9 cellular contexts compared by ENCODE assay signal in genomic region chr3:141403576-141403975, GRCh38. TPM values are rescaled to one million over a fixed set of nuclear protein-coding genes. Genes with fewer than 3 reads are reported as not detected.
DNase-seq lines count a peak whose midpoint lies in the region; TF ChIP-seq lines count a peak whose summit lies in the region.
"Had no signal": no experiment of that assay in that cellular context is flagged by ENCODE, and none has a peak within 500 bp of the region (broad histone marks: within the 10 kb centered on the region; RNA-seq: fewer than 3 reads in every experiment).

No MANE protein-coding gene starts in this region.

- no peaks in the 10 kb centered on the region for H3K27me3 ChIP-seq in AG04450 (ENCODE audit: control insufficient read depth, insufficient read depth, low read length)
- no peaks in the 10 kb centered on the region for H3K27me3 ChIP-seq in OCI-LY1 (ENCODE audit: insufficient read depth, low read length)
- H3K27me3 ChIP-seq in effector memory CD4-positive, alpha-beta T cell (replicated peaks; ENCODE audit: control insufficient read depth, insufficient read depth, low read length, poor library complexity, severe bottlenecking), result no peaks in the 10 kb centered on the region
- H3K27me3 ChIP-seq in ovary, result no peaks in the 10 kb centered on the region

- TF ChIP-seq CTCF in AG04450 (IDR thresholded peaks at IDR 0.05; ENCODE audit: low read depth, low read length) (no peak), OCI-LY1 (IDR thresholded peaks at IDR 0.05; ENCODE audit: low read length) (no peak), ovary (IDR thresholded peaks at IDR 0.05) (no peak), OCI-LY7 (conservative IDR thresholded peaks at IDR 0.05; ENCODE audit: low read length) (no peak)

- POLR2A ChIA-PET in AG04450 (lab: Yijun Ruan, JAX) (interaction anchor here (0.9 to 4.9 kb wide), 3 partner anchors 18 to 36 kb away, joined by 3 to 42 read pairs (median 38); partner anchors contain the start of gene ZBTB38), OCI-LY7 (lab: Charles Lee) (interaction anchor here (0.8 to 4.0 kb wide), 5 partner anchors 9 to 84 kb away, joined by 3 to 15 read pairs (median 3); no protein-coding TSS in a partner anchor)

- H2AFZ ChIP-seq in OCI-LY1 (ENCODE audit: low read length) (no peak overlapping the region), OCI-LY7 (ENCODE audit: low read length) (no peak overlapping the region)

- no peaks in the 10 kb centered on the region for H4K20me1 ChIP-seq in OCI-LY1 (ENCODE audit: insufficient read depth, low read length)
- H4K20me1 ChIP-seq in OCI-LY7 (ENCODE audit: insufficient read depth, low read length), result no peaks in the 10 kb centered on the region

- peak overlapping the region; percentile 85 for H3K27ac ChIP-seq in AG04450 (ENCODE audit: low read depth, low read length)
- no peak overlapping the region for H3K27ac ChIP-seq in OCI-LY1 (ENCODE audit: low read depth, low read length, poor library complexity, severe bottlenecking)
- H3K27ac ChIP-seq in effector memory CD4-positive, alpha-beta T cell (ENCODE audit: insufficient read depth, low read length, poor library complexity, severe bottlenecking), result no peak overlapping the region
- H3K27ac ChIP-seq in ovary, result peak overlapping the region; percentile 93 to 99
- H3K27ac ChIP-seq in OCI-LY7 (ENCODE audit: low read depth, low read length, poor library complexity, severe bottlenecking), result no peak overlapping the region

- H3K79me2 ChIP-seq in OCI-LY1 (ENCODE audit: insufficient read depth, low read length) (no peaks in the 10 kb centered on the region), OCI-LY7 (ENCODE audit: insufficient read depth, low read depth, low read length) (no peaks in the 10 kb centered on the region)

- no peaks in the 10 kb centered on the region for H3K9me2 ChIP-seq in OCI-LY1 (ENCODE audit: low read depth, low read length)
- H3K9me2 ChIP-seq in OCI-LY7 (ENCODE audit: insufficient read depth, low read length), result no peaks in the 10 kb centered on the region

- TF ChIP-seq EP300 in ovary (IDR thresholded peaks at IDR 0.05), result no peak

- CTCF ChIA-PET in AG04450 (lab: Charles Lee), result interaction anchor here (0.8 to 1.3 kb wide), 4 partner anchors 17 to 96 kb away, joined by 3 read pairs; no protein-coding TSS in a partner anchor
- CTCF ChIA-PET in OCI-LY7 (lab: Charles Lee; ENCODE audit: unreplicated experiment), result no interaction called here

- H3K4me2 ChIP-seq in OCI-LY1 (ENCODE audit: low read length) (peak overlapping the region; percentile 82), OCI-LY7 (ENCODE audit: low read length) (no peak overlapping the region; the same call in 1 of the 2 replicates)

- H3K9me3 ChIP-seq in AG04450 (ENCODE audit: control insufficient read depth, insufficient read depth, low read length) (no peaks in the 10 kb centered on the region), OCI-LY1 (ENCODE audit: low read length) (no peaks in the 10 kb centered on the region), ovary (no peaks in the 10 kb centered on the region), OCI-LY7 (ENCODE audit: low read length) (no peaks in the 10 kb centered on the region)
- H3K9me3 ChIP-seq in effector memory CD4-positive, alpha-beta T cell (ENCODE audit: control insufficient read depth, low read length), result no peaks in the 10 kb centered on the region

- intact Hi-C loops in ovary (cut with DNase I), result no loop called here
- intact Hi-C loops in OCI-LY7 (cut with micrococcal nuclease; ENCODE audit: unreplicated experiment), result no loop called here

- H3K9ac ChIP-seq in OCI-LY1 (ENCODE audit: low read length), result peak overlapping the region; percentile 76; the same call in 1 of the 2 replicates

- TF ChIP-seq POLR2A in ovary (IDR thresholded peaks at IDR 0.05), result no peak

- H3K36me3 ChIP-seq in OCI-LY1 (ENCODE audit: insufficient read depth, low read length) (peaks cover 46% of the 10 kb centered on the region), ovary (no peaks in the 10 kb centered on the region), OCI-LY7 (ENCODE audit: insufficient read depth, low read length) (no peaks in the 10 kb centered on the region)
- H3K36me3 ChIP-seq in effector memory CD4-positive, alpha-beta T cell (ENCODE audit: control insufficient read depth, insufficient read depth, low read length), result peaks cover 16% of the 10 kb centered on the region

- no peaks in the 10 kb centered on the region; the same call in 1 of the 2 replicates for H3F3A ChIP-seq in OCI-LY1 (ENCODE audit: insufficient read depth, low read length)

- H3K4me3 ChIP-seq in AG04450 (ENCODE audit: low read depth, low read length) (peak overlapping the region; percentile 64; the same call in 1 of the 2 replicates), OCI-LY1 (ENCODE audit: low read depth, low read length, poor library complexity, severe bottlenecking) (peak overlapping the region; percentile 65), ovary (peak overlapping the region; percentile 65), OCI-LY7 (ENCODE audit: low read depth, low read length, poor library complexity, severe bottlenecking) (no peak overlapping the region)
- H3K4me3 ChIP-seq in effector memory CD4-positive, alpha-beta T cell (ENCODE audit: insufficient read depth, low read depth, low read length, poor library complexity, severe bottlenecking), result peak overlapping the region; percentile 87

- 25 to 30% (median 26%) methylated on average over 4 of the region's 4 CpGs for whole genome bisulfite sequencing in ovary, 3 donors

- peaks cover 49% of the 10 kb centered on the region for H3K4me1 ChIP-seq in OCI-LY1 (ENCODE audit: insufficient read depth, low read length, severe bottlenecking)
- H3K4me1 ChIP-seq in effector memory CD4-positive, alpha-beta T cell (ENCODE audit: control insufficient read depth, insufficient read depth, low read length, poor library complexity, severe bottlenecking), result peaks cover 16% of the 10 kb centered on the region
- H3K4me1 ChIP-seq in ovary (ENCODE audit: insufficient read depth), result peaks cover 20% of the 10 kb centered on the region
- no peaks in the 10 kb centered on the region for H3K4me1 ChIP-seq in OCI-LY7 (ENCODE audit: insufficient read depth, low read length, poor library complexity, severe bottlenecking)

- DNase-seq in AG04450 (ENCODE audit: low read depth, low spot score), result no peak
- no peak for DNase-seq in effector memory CD4-positive, alpha-beta T cell
- DNase-seq in ovary, result no peak
- DNase-seq in GM19238 (ENCODE audit: insufficient read length, low spot score), result no peak
- no peak for DNase-seq in Kasumi-1 (lab: John Stamatoyannopoulos, UW)
- DNase-seq in OCI-LY7 (ENCODE audit: low spot score), result no peak
- no peak for DNase-seq in NCI-H128 (lab: John Stamatoyannopoulos, UW; ENCODE audit: unreplicated experiment)
- DNase-seq: islet precursor cell had no signal

- no TSS peak for BruUV-seq in OCI-LY7 (replicated peaks; lab: Mats Ljungman, UMichigan)

RNA-seq across cellular contexts. Expression of gene ZBTB38, which starts 35.3 kb away (rescaled TPM):
- polyA plus RNA-seq in AG04450 (2011; rRNA removed) (85.1 and 97.1 TPM in 2 replicates), ovary (10 to 100 TPM; 23.2 to 43.0 TPM)
- polyA minus RNA-seq in AG04450 (2011; rRNA and poly(A)+ RNA removed), result 176 and 193 TPM in 2 replicates
- total RNA-seq in ovary (100 to 1,000 TPM in 2 of 7 donors, 10 to 100 TPM in 5; 77.5 to 125 (median 84.4) TPM), OCI-LY7 (2022) (12.4 and 16.6 TPM in 2 replicates)
- 7.6 and 8.4 TPM in 2 replicates for total RNA-seq in OCI-LY7 (2014; rRNA removed; shearing (Covaris generic))

Comparison
In these comparisons a context has a peak if more than half of its experiments do, and no peak if none do; other contexts are left out.
1. H3K27ac ChIP-seq: peak in AG04450 (single experiment) and ovary (2 of 2); none in OCI-LY1 (single experiment), effector memory CD4-positive, alpha-beta T cell (single experiment) and OCI-LY7 (single experiment).
2. RNA of gene ZBTB38, which starts 35.3 kb away (total RNA-seq): 77.5 to 125 TPM in ovary; 7.6 to 16.6 TPM in OCI-LY7; every median in the first group is over 4 times any median in the second.